Comparison of ENCODE assay signal across 21 cellular contexts in genomic region chr16:35711435-35711834, GRCh38.
"Had no signal": no experiment of that assay in that cellular context is flagged by ENCODE, and none has a peak within 500 bp of the region (broad histone marks: within the 10 kb centered on the region; RNA-seq: fewer than 3 reads in every experiment).

No MANE protein-coding gene starts in this region.

- ATAC-seq: K562, SK-N-SH treated with all-trans-retinoic acid at 6 μM for 48 hours had no signal

- H3K4me1 ChIP-seq: SJCRH30 had no signal

- H3K36me3 ChIP-seq: SJCRH30 had no signal

- H3K4me3 ChIP-seq: K562, SJCRH30 had no signal

- H3K27ac ChIP-seq: HL-60, KMS-11, SJCRH30 had no signal

- H3K9me3 ChIP-seq: SJCRH30 had no signal

- H3K27me3 ChIP-seq: SJCRH30 had no signal

- DNase-seq: Kasumi-1, MM.1S, NCI-H1092 treated with DMSO at 0.1 percent for 48 hours, NCI-H1436, NCI-H187, NCI-H2029, NCI-H2081 treated with DMSO at 0.1 percent for 48 hours, NCI-H2171, NCI-H226, NCI-H446, NCI-H510A, NCI-H524 treated with DMSO at 0.1 percent for 48 hours, NCI-H69, NCI-H774, RPMI8226, SHP77 treated with DMSO at 0.1 percent for 48 hours, SJCRH30 had no signal
